9 cellular contexts compared by ENCODE assay signal in the genomic region with DNA sequence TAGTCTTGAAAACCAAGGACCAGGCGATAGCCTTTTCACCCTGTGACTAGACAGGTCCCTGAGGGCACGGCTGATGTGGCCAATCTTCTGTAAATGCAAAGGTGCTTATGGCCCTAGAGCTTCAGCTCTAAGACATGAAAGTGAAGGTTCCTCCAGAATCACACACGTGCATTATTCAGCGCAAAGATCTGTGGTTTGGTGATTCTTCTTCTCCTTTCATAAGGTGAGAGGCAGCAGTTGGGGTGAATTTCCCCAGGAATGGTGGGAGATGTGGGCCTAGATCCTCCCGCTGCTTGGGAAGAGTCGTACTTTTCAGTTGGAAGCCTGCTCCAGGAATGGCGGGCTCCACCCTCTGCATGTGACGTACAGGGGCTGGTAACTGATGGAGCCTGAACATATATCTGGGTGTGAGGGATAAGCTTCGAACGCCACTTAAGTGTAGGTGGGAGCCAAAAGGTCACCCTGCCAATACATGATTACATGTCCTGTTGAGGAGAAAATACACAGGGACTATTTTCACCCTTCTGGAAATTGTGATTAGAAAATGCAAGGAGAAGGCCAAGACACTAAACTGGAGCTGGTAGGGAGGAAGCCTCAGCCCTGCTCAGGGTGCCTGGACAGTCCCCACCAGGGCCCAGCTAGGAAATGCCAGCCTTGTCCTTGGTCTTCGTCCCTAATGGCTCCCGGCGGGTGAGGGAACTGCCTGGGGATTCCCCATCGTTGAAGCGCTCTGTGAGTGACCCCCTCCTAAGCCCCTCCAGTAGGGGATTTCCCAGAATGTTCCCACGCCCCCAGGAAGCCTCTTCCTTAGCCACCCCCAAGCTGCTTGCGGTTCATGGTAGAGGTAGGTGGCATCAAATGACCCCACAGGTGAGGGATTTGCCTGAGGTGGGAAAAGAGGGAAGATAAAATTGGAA. TPM values are rescaled to one million over a fixed set of nuclear protein-coding genes. Genes with fewer than 3 reads are reported as not detected.
DNase-seq lines count a peak whose midpoint lies in the region; ATAC-seq lines count a peak whose summit lies in the region.
"Had no signal": no experiment of that assay in that cellular context is flagged by ENCODE, and none has a peak within 500 bp of the region (broad histone marks: within the 10 kb centered on the region; RNA-seq: fewer than 3 reads in every experiment).

No MANE protein-coding gene starts in this region.

- H3K4me1 Mint-ChIP-seq in activated CD4-positive, alpha-beta T cell treated with anti-CD3 and anti-CD28 coated beads for 36 hours: peaks cover 85% of the 10 kb centered on the region
- peaks cover 51 to 73% of the 10 kb centered on the region in 2 donors for H3K4me1 Mint-ChIP-seq in stimulated activated naive B cell treated with anti-CD40 and anti-IgM and Interleukin-4, amounts not matched to agents 10 μg/mL and 1 μg/mL and 100 μg/mL, for 72 hours

- peaks cover 66% of the 10 kb centered on the region for H3K36me3 Mint-ChIP-seq in activated CD4-positive, alpha-beta T cell treated with anti-CD3 and anti-CD28 coated beads for 36 hours (ENCODE audit: low read depth)
- peaks cover 47 to 68% of the 10 kb centered on the region in 2 donors for H3K36me3 Mint-ChIP-seq in stimulated activated naive B cell treated with anti-CD40 and anti-IgM and Interleukin-4, amounts not matched to agents 10 μg/mL and 1 μg/mL and 100 μg/mL, for 72 hours

- CTCF ChIA-PET in activated CD4-positive, alpha-beta T cell treated with anti-CD3 and anti-CD28 coated beads for 36 hours (lab: Charles Lee): interaction anchor here (0.6 to 8.8 kb wide), 17 partner anchors 8 to 232 kb away, joined by 3 to 98 read pairs (median 6); partner anchors contain the start of genes BATF and FLVCR2

- peak overlapping the region; percentile 59 for H3K4me3 Mint-ChIP-seq in activated CD4-positive, alpha-beta T cell treated with anti-CD3 and anti-CD28 coated beads for 36 hours
- H3K4me3 Mint-ChIP-seq in stimulated activated naive B cell treated with anti-CD40 and anti-IgM and Interleukin-4, amounts not matched to agents 10 μg/mL and 1 μg/mL and 100 μg/mL, for 72 hours: peak overlapping the region; percentile 50 to 51

- intact Hi-C loops in activated CD4-positive, alpha-beta T cell treated with anti-CD3 and anti-CD28 coated beads for 36 hours (cut with DNase I, micrococcal nuclease): loop anchor here in 1 of 2 experiments (5.0 kb wide), 1 partner anchor 363 kb away; the partner anchor contains the start of gene TMED10

- no peaks in the 10 kb centered on the region for H3K27me3 Mint-ChIP-seq in activated CD4-positive, alpha-beta T cell treated with anti-CD3 and anti-CD28 coated beads for 36 hours
- H3K27me3 Mint-ChIP-seq in stimulated activated naive B cell treated with anti-CD40 and anti-IgM and Interleukin-4, amounts not matched to agents 10 μg/mL and 1 μg/mL and 100 μg/mL, for 72 hours: no peaks in the 10 kb centered on the region

- POLR2A ChIA-PET in activated CD4-positive, alpha-beta T cell treated with anti-CD3 and anti-CD28 coated beads for 36 hours (lab: Charles Lee): interaction anchor here (0.6 to 2.1 kb wide), 11 partner anchors 10 to 292 kb away, joined by 3 to 30 read pairs (median 7); partner anchors contain the start of gene BATF

- H3K9me3 Mint-ChIP-seq in activated CD4-positive, alpha-beta T cell treated with anti-CD3 and anti-CD28 coated beads for 36 hours (ENCODE audit: low read depth): no peaks in the 10 kb centered on the region
- H3K9me3 Mint-ChIP-seq in stimulated activated naive B cell treated with anti-CD40 and anti-IgM and Interleukin-4, amounts not matched to agents 10 μg/mL and 1 μg/mL and 100 μg/mL, for 72 hours: peaks cover 2 to 3% of the 10 kb centered on the region in 2 donors

- peak overlapping the region; percentile 98 for H3K27ac Mint-ChIP-seq in activated CD4-positive, alpha-beta T cell treated with anti-CD3 and anti-CD28 coated beads for 36 hours
- H3K27ac Mint-ChIP-seq in stimulated activated naive B cell treated with anti-CD40 and anti-IgM and Interleukin-4, amounts not matched to agents 10 μg/mL and 1 μg/mL and 100 μg/mL, for 72 hours: peak overlapping the region; percentile 89

- peak; percentile 24 for ATAC-seq in activated CD4-positive, alpha-beta T cell treated with anti-CD3 and anti-CD28 coated beads for 36 hours
- ATAC-seq in HG03064 (IDR thresholded peaks at IDR 0.05; ENCODE audit: low read depth, unreplicated experiment) (peak; percentile 45), GM18870 (IDR thresholded peaks at IDR 0.05; ENCODE audit: unreplicated experiment) (no peak)
- ATAC-seq in stimulated activated naive B cell treated with anti-CD40 and anti-IgM and Interleukin-4, amounts not matched to agents 10 μg/mL and 1 μg/mL and 100 μg/mL, for 72 hours (replicated peaks): peak; percentile 57 to 62

- DNase-seq in activated CD4-positive, alpha-beta T cell treated with anti-CD3 and anti-CD28 coated beads for 36 hours: peak; percentile 72
- DNase-seq in activated CD4-positive, alpha-beta T cell treated with anti-CD3 and anti-CD28 coated beads, Interleukin-2, amount 50 U/mL, for 1 hour: no peak
- DNase-seq in activated T-helper 1 cell treated with Interleukin-2 at 50 U/mL for 16 hours (ENCODE audit: low read depth): peak; percentile 22
- peak; percentile 41 for DNase-seq in stimulated activated naive B cell treated with anti-CD40 and anti-IgM and Interleukin-4, amounts not matched to agents 10 μg/mL and 1 μg/mL and 100 μg/mL, for 72 hours
- no peak for DNase-seq in epidermal melanocyte (ENCODE audit: insufficient read length, low spot score)
- no peak for DNase-seq in GDM1 (lab: John Stamatoyannopoulos, UW)

RNA-seq across cellular contexts. Expression of gene BATF, which starts 17.6 kb away (rescaled TPM):
- total RNA-seq in activated CD4-positive, alpha-beta T cell treated with anti-CD3 and anti-CD28 coated beads for 36 hours: 100 to 1,000 TPM; 165 to 187 TPM
- total RNA-seq: SJSA1 had no signal

RNA-seq across cellular contexts. Expression of gene FLVCR2, which starts 38.6 kb away (rescaled TPM):
- 1 to 10 TPM; 2.2 to 3.2 TPM for total RNA-seq in activated CD4-positive, alpha-beta T cell treated with anti-CD3 and anti-CD28 coated beads for 36 hours

Comparison
In these comparisons a context has a peak if more than half of its experiments do, and no peak if none do; other contexts are left out.
1. DNase-seq: peak in activated CD4-positive, alpha-beta T cell treated with anti-CD3 and anti-CD28 coated beads for 36 hours (single experiment), activated T-helper 1 cell treated with Interleukin-2 at 50 U/mL for 16 hours (single experiment) and stimulated activated naive B cell treated with anti-CD40 and anti-IgM and Interleukin-4, amounts not matched to agents 10 μg/mL and 1 μg/mL and 100 μg/mL, for 72 hours (single experiment); none in activated CD4-positive, alpha-beta T cell treated with anti-CD3 and anti-CD28 coated beads, Interleukin-2, amount 50 U/mL, for 1 hour (single experiment), epidermal melanocyte (single experiment) and GDM1 (single experiment).